ENCODE assay signal across 8 cellular contexts in genomic region chr1:34183381-34183780, GRCh38. TPM values are rescaled to one million over a fixed set of nuclear protein-coding genes. Genes with fewer than 3 reads are reported as not detected.
"Had no signal": no experiment of that assay in that cellular context is flagged by ENCODE, and none has a peak within 500 bp of the region (broad histone marks: within the 10 kb centered on the region; RNA-seq: fewer than 3 reads in every experiment).

No MANE protein-coding gene starts in this region.

RNA-seq across cellular contexts. Expression of gene C1orf94, which starts 6.7 kb away (rescaled TPM):
- total RNA-seq: OCI-LY7, PC-3, PC-9, Peyer's patch, Right ventricle myocardium inferior, Right ventricle myocardium superior, SK-MEL-5, T-cell had no signal

RNA-seq across cellular contexts. Expression of gene CSMD2, which starts 18.4 kb away (rescaled TPM):
- total RNA-seq: OCI-LY7, PC-3, PC-9 had no signal
